ENCODE assay signal across 17 cellular contexts in the genomic region with DNA sequence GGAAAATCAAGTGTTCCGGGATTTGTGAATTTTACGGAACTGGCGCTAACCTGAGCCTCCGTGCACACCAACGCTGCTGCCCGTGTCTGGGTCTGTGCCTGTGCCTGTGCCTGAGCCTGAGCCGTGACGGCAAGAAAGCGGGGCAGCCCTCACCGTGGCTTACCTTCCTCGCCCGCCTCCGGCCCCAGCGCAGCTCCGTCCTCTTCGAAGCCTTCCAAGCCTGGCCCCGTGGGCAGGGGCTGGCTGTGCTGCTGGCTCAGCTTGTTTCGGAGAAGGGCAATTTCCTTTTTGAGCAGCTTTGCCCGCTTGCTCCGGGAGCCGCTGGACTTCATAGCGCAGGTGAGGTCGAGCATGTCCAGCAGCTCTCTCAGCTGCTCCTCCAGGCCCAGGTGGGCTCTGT.
"Had no signal": no experiment of that assay in that cellular context is flagged by ENCODE, and none has a peak within 500 bp of the region (broad histone marks: within the 10 kb centered on the region; RNA-seq: fewer than 3 reads in every experiment).

No MANE protein-coding gene starts in this region.

- H3K27me3 Mint-ChIP-seq: memory B cell; naive thymus-derived CD8-positive, alpha-beta T cell; stimulated activated memory B cell treated with anti-CD40 and anti-IgM and Interleukin-4, amounts not matched to agents 10 μg/mL and 1 μg/mL and 100 μg/mL, for 72 hours; stimulated activated naive CD8-positive, alpha-beta T cell treated with anti-CD3 and anti-CD28 coated beads, Interleukin-15, Interleukin-2, amounts not matched to agents 100 ng/mL and 50 ng/mL, for 24 hours; type B pancreatic cell had no signal

- H3K4me3 Mint-ChIP-seq: memory B cell; stimulated activated memory B cell treated with anti-CD40 and anti-IgM and Interleukin-4, amounts not matched to agents 10 μg/mL and 1 μg/mL and 100 μg/mL, for 72 hours; stimulated activated naive CD8-positive, alpha-beta T cell treated with anti-CD3 and anti-CD28 coated beads, Interleukin-15, Interleukin-2, amounts not matched to agents 100 ng/mL and 50 ng/mL, for 24 hours; type B pancreatic cell had no signal

- H3K9me3 Mint-ChIP-seq: memory B cell; naive thymus-derived CD8-positive, alpha-beta T cell; stimulated activated memory B cell treated with anti-CD40 and anti-IgM and Interleukin-4, amounts not matched to agents 10 μg/mL and 1 μg/mL and 100 μg/mL, for 72 hours; stimulated activated naive CD8-positive, alpha-beta T cell treated with anti-CD3 and anti-CD28 coated beads, Interleukin-15, Interleukin-2, amounts not matched to agents 100 ng/mL and 50 ng/mL, for 24 hours; type B pancreatic cell had no signal

- H3K27ac ChIP-seq: colonic mucosa, foreskin keratinocyte, hepatocyte, lower lobe of right lung, neutrophil, testis had no signal

- H3K27me3 ChIP-seq: colonic mucosa, foreskin keratinocyte, hepatocyte, neutrophil, testis had no signal

- H2AFZ ChIP-seq: hepatocyte had no signal

- H3K4me3 ChIP-seq: colonic mucosa, hepatocyte, left ventricle myocardium inferior, lower lobe of right lung, testis had no signal

- H3K9me3 ChIP-seq: colonic mucosa, left ventricle myocardium inferior, lower lobe of right lung, neutrophil, testis had no signal

- DNase-seq: colonic mucosa; dermis blood vessel endothelial cell; foreskin keratinocyte; head of caudate nucleus; left cardiac atrium; left ventricle myocardium inferior; lower lobe of right lung; stimulated activated CD4-positive, alpha-beta T cell treated with anti-CD3 and anti-CD28 coated beads, Interleukin-4, amount 100 ng/mL, for 24 hours; testis had no signal

- ATAC-seq: foreskin keratinocyte; left cardiac atrium; lower lobe of right lung; naive thymus-derived CD8-positive, alpha-beta T cell; right cardiac atrium; stimulated activated memory B cell treated with anti-CD40 and anti-IgM and Interleukin-4, amounts not matched to agents 10 μg/mL and 1 μg/mL and 100 μg/mL, for 72 hours had no signal

- H3K4me2 ChIP-seq: hepatocyte had no signal
